ENCODE assay signal across 11 cellular contexts in the genomic region with DNA sequence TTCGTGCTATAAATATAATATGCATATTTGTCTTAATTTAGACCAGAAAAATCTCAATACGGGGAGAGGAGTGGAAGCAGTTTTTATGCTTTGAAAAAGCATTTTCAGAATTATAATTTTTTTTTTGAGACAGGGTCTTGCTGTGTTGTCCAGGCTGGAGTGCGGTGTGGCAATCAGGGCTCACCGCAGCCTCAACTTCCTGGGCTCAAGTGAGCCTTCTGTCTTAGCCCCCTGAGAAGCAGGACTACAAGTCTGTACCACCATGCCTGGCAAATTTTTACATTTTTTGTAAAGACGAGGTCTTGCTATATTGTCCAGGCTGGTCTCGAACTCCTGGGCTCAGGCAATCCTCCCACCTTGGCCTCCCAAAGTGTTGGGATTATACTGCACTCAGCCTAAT.
"Had no signal": no experiment of that assay in that cellular context is flagged by ENCODE, and none has a peak within 500 bp of the region (broad histone marks: within the 10 kb centered on the region; RNA-seq: fewer than 3 reads in every experiment).

No MANE protein-coding gene starts in this region.

- FAIRE-seq: H1, H54 had no signal

- ATAC-seq: GM23338, HCT116 had no signal

- H3K4me3 ChIP-seq: GM23248, GM23338, HAP-1 had no signal

- H3K36me3 ChIP-seq: HAP-1 had no signal

- H2AFZ ChIP-seq: GM23248, GM23338 had no signal

- H3K9ac ChIP-seq: GM23248 had no signal

- DNase-seq: GM23248, GOT3, H7, H9, HCEC 1CT, HFFc6 had no signal

- H3K9me3 ChIP-seq: HAP-1 had no signal

- H3K27ac ChIP-seq: GM23248 had no signal

- H3K4me2 ChIP-seq: GM23338 had no signal
